In genomic region chr20:32110173-32110704, GRCh38 we compare ENCODE assay signal across 8 cellular contexts.
A peak's percentile ranks its signal among the peaks of the same experiment; 100 is the strongest.
DNase-seq lines count a peak whose midpoint lies in the region; ATAC-seq and TF ChIP-seq lines count a peak whose summit lies in the region.

No MANE protein-coding gene starts in this region.

- peak overlapping the region; percentile 96 for H2AFZ ChIP-seq in Loucy (ENCODE audit: low read length)

- H3K4me3 Mint-ChIP-seq in dendritic cell treated with granulocyte-macrophage colony-stimulating factor and Interleukin-4, amounts not matched to agents 40 ng/mL and 50 ng/mL, for 4 days = peak overlapping the region; percentile 97
- H3K4me3 Mint-ChIP-seq in nephron progenitor cell = peak overlapping the region; percentile 94

- peak overlapping the region; percentile 97 for H3K4me2 ChIP-seq in Loucy (ENCODE audit: low read depth, low read length, poor library complexity, severe bottlenecking)

- H4K20me1 ChIP-seq in Loucy (ENCODE audit: insufficient read depth, low read length, poor library complexity, severe bottlenecking) = peaks cover 20% of the 10 kb centered on the region

- H3K36me3 ChIP-seq in Loucy (ENCODE audit: insufficient read depth, low read length) = no peaks in the 10 kb centered on the region

- H3K9me3 ChIP-seq in Loucy (ENCODE audit: insufficient read depth, low read depth, low read length) = no peaks in the 10 kb centered on the region

- peaks cover 22% of the 10 kb centered on the region for H3K36me3 Mint-ChIP-seq in dendritic cell treated with granulocyte-macrophage colony-stimulating factor and Interleukin-4, amounts not matched to agents 40 ng/mL and 50 ng/mL, for 4 days (ENCODE audit: low read depth)
- peaks cover 18% of the 10 kb centered on the region for H3K36me3 Mint-ChIP-seq in nephron progenitor cell (ENCODE audit: low read depth)

- H3K9me2 ChIP-seq in Loucy (replicated peaks; ENCODE audit: low read depth, low read length) = no peaks in the 10 kb centered on the region; the same call in 1 of the 2 replicates

- peaks cover 28% of the 10 kb centered on the region for H3K4me1 ChIP-seq in Loucy (ENCODE audit: insufficient read depth, low read length, poor library complexity, severe bottlenecking)

- peak overlapping the region; percentile 93 for H3K9ac ChIP-seq in Loucy (ENCODE audit: low read depth, low read length, poor library complexity, severe bottlenecking)

- peaks cover 53% of the 10 kb centered on the region for H3K79me2 ChIP-seq in Loucy (ENCODE audit: insufficient read depth, low read length)

- H3K27ac Mint-ChIP-seq in dendritic cell treated with granulocyte-macrophage colony-stimulating factor and Interleukin-4, amounts not matched to agents 40 ng/mL and 50 ng/mL, for 4 days = peak overlapping the region; percentile 93
- peak overlapping the region; percentile 100 for H3K27ac Mint-ChIP-seq in nephron progenitor cell

- TF ChIP-seq CTCF in Loucy (conservative IDR thresholded peaks at IDR 0.05; ENCODE audit: low read length) (no peak), nephron progenitor cell (IDR thresholded peaks at IDR 0.05) (no peak)

- ATAC-seq in GM19324 (IDR thresholded peaks at IDR 0.05; ENCODE audit: low FRiP score, unreplicated experiment) = peak; percentile 6

- H3K4me1 Mint-ChIP-seq in dendritic cell treated with granulocyte-macrophage colony-stimulating factor and Interleukin-4, amounts not matched to agents 40 ng/mL and 50 ng/mL, for 4 days (ENCODE audit: low read depth) = peaks cover 54% of the 10 kb centered on the region
- peaks cover 46% of the 10 kb centered on the region for H3K4me1 Mint-ChIP-seq in nephron progenitor cell

- H3K27me3 ChIP-seq in Loucy (ENCODE audit: insufficient read depth, low read length, poor library complexity, severe bottlenecking) = peaks cover 19% of the 10 kb centered on the region

- no peaks in the 10 kb centered on the region for H3K27me3 Mint-ChIP-seq in dendritic cell treated with granulocyte-macrophage colony-stimulating factor and Interleukin-4, amounts not matched to agents 40 ng/mL and 50 ng/mL, for 4 days
- H3K27me3 Mint-ChIP-seq in nephron progenitor cell (ENCODE audit: low read depth, poor library complexity) = no peaks in the 10 kb centered on the region

- H3F3A ChIP-seq in Loucy (ENCODE audit: low read depth) = no peaks in the 10 kb centered on the region

- H3K9me3 Mint-ChIP-seq in dendritic cell treated with granulocyte-macrophage colony-stimulating factor and Interleukin-4, amounts not matched to agents 40 ng/mL and 50 ng/mL, for 4 days = no peaks in the 10 kb centered on the region
- no peaks in the 10 kb centered on the region for H3K9me3 Mint-ChIP-seq in nephron progenitor cell

- DNase-seq in nephron progenitor cell (no peak), NCI-H1694 treated with DMSO at 0.1 percent for 48 hours (lab: John Stamatoyannopoulos, UW) (no peak), DMS 273 (lab: John Stamatoyannopoulos, UW; ENCODE audit: unreplicated experiment) (no peak), pons (ENCODE audit: low spot score) (no peak)
- no peak for DNase-seq in stimulated activated CD4-positive, alpha-beta T cell treated with anti-CD3 and anti-CD28 coated beads, Interleukin-15, amount 100 ng/mL, for 24 hours

- intact Hi-C loops in dendritic cell treated with granulocyte-macrophage colony-stimulating factor and Interleukin-4, amounts not matched to agents 40 ng/mL and 50 ng/mL, for 4 days (cut with micrococcal nuclease) = no loop called here

- peak overlapping the region; percentile 96 for H3K4me3 ChIP-seq in Loucy (ENCODE audit: low read length, poor library complexity, severe bottlenecking)
